3 cellular contexts compared by ENCODE assay signal in genomic region chr21:44020551-44020950, GRCh38.
TF ChIP-seq lines count a peak whose summit lies in the region.

No MANE protein-coding gene starts in this region.

TF ChIP-seq in SK-N-SH treated with all-trans-retinoic acid at 6 μM for 48 hours, 23 proteins besides CTCF, POLR2A, EP300 and RAD21 (continued from another document):
- TF ChIP-seq OSR1 (CRISPR knock-in tag; IDR thresholded peaks at IDR 0.05) (no peak), TOX (CRISPR knock-in tag; IDR thresholded peaks at IDR 0.05; ENCODE audit: borderline replicate concordance) (no peak), SNAI2 (CRISPR knock-in tag; IDR thresholded peaks at IDR 0.05) (no peak), ZNF565 (CRISPR knock-in tag; conservative IDR thresholded peaks at IDR 0.05; ENCODE audit: low read depth) (no peak)
- TF ChIP-seq, protein P1, sequence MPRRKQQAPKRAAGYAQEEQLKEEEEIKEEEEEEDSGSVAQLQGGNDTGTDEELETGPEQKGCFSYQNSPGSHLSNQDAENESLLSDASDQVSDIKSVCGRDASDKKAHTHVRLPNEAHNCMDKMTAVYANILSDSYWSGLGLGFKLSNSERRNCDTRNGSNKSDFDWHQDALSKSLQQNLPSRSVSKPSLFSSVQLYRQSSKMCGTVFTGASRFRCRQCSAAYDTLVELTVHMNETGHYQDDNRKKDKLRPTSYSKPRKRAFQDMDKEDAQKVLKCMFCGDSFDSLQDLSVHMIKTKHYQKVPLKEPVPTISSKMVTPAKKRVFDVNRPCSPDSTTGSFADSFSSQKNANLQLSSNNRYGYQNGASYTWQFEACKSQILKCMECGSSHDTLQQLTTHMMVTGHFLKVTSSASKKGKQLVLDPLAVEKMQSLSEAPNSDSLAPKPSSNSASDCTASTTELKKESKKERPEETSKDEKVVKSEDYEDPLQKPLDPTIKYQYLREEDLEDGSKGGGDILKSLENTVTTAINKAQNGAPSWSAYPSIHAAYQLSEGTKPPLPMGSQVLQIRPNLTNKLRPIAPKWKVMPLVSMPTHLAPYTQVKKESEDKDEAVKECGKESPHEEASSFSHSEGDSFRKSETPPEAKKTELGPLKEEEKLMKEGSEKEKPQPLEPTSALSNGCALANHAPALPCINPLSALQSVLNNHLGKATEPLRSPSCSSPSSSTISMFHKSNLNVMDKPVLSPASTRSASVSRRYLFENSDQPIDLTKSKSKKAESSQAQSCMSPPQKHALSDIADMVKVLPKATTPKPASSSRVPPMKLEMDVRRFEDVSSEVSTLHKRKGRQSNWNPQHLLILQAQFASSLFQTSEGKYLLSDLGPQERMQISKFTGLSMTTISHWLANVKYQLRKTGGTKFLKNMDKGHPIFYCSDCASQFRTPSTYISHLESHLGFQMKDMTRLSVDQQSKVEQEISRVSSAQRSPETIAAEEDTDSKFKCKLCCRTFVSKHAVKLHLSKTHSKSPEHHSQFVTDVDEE (CRISPR knock-in tag; IDR thresholded peaks at IDR 0.05), result no peak
- TF ChIP-seq, protein P2, sequence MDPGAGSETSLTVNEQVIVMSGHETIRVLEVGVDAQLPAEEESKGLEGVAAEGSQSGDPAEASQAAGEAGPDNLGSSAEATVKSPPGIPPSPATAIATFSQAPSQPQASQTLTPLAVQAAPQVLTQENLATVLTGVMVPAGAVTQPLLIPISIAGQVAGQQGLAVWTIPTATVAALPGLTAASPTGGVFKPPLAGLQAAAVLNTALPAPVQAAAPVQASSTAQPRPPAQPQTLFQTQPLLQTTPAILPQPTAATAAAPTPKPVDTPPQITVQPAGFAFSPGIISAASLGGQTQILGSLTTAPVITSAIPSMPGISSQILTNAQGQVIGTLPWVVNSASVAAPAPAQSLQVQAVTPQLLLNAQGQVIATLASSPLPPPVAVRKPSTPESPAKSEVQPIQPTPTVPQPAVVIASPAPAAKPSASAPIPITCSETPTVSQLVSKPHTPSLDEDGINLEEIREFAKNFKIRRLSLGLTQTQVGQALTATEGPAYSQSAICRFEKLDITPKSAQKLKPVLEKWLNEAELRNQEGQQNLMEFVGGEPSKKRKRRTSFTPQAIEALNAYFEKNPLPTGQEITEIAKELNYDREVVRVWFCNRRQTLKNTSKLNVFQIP (CRISPR knock-in tag; IDR thresholded peaks at IDR 0.05; ENCODE audit: borderline replicate concordance, low read depth), result no peak

TF ChIP-seq in SK-N-SH, 30 proteins besides CTCF, POLR2A, EP300 and RAD21 (continued from another document):
- TF ChIP-seq, protein P3, sequence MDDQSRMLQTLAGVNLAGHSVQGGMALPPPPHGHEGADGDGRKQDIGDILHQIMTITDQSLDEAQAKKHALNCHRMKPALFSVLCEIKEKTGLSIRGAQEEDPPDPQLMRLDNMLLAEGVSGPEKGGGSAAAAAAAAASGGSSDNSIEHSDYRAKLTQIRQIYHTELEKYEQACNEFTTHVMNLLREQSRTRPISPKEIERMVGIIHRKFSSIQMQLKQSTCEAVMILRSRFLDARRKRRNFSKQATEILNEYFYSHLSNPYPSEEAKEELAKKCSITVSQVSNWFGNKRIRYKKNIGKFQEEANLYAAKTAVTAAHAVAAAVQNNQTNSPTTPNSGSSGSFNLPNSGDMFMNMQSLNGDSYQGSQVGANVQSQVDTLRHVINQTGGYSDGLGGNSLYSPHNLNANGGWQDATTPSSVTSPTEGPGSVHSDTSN (IDR thresholded peaks at IDR 0.05), result no peak
- TF ChIP-seq FOXM1 (IDR thresholded peaks at IDR 0.05; ENCODE audit: low read depth), result no peak
- no peak for TF ChIP-seq TEAD4 (IDR thresholded peaks at IDR 0.05; ENCODE audit: borderline replicate concordance, insufficient read depth)
- TF ChIP-seq IRF3 (IDR thresholded peaks at IDR 0.05; ENCODE audit: low read depth, low read length), result no peak
- no peak for TF ChIP-seq TAF1 (IDR thresholded peaks at IDR 0.05; ENCODE audit: borderline replicate concordance, low read depth, low read length)
- no peak for TF ChIP-seq USF1 (IDR thresholded peaks at IDR 0.05; ENCODE audit: borderline replicate concordance, low read depth)
- TF ChIP-seq SIN3A (IDR thresholded peaks at IDR 0.05; ENCODE audit: borderline replicate concordance, low read depth, low read length), result no peak
- TF ChIP-seq, protein P4, sequence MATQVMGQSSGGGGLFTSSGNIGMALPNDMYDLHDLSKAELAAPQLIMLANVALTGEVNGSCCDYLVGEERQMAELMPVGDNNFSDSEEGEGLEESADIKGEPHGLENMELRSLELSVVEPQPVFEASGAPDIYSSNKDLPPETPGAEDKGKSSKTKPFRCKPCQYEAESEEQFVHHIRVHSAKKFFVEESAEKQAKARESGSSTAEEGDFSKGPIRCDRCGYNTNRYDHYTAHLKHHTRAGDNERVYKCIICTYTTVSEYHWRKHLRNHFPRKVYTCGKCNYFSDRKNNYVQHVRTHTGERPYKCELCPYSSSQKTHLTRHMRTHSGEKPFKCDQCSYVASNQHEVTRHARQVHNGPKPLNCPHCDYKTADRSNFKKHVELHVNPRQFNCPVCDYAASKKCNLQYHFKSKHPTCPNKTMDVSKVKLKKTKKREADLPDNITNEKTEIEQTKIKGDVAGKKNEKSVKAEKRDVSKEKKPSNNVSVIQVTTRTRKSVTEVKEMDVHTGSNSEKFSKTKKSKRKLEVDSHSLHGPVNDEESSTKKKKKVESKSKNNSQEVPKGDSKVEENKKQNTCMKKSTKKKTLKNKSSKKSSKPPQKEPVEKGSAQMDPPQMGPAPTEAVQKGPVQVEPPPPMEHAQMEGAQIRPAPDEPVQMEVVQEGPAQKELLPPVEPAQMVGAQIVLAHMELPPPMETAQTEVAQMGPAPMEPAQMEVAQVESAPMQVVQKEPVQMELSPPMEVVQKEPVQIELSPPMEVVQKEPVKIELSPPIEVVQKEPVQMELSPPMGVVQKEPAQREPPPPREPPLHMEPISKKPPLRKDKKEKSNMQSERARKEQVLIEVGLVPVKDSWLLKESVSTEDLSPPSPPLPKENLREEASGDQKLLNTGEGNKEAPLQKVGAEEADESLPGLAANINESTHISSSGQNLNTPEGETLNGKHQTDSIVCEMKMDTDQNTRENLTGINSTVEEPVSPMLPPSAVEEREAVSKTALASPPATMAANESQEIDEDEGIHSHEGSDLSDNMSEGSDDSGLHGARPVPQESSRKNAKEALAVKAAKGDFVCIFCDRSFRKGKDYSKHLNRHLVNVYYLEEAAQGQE (IDR thresholded peaks at IDR 0.05; ENCODE audit: low read depth, low read length), result no peak
- no peak for TF ChIP-seq JUND (IDR thresholded peaks at IDR 0.05)
- TF ChIP-seq FOXJ3 (CRISPR knock-in tag; IDR thresholded peaks at IDR 0.05), result no peak
- no peak for TF ChIP-seq YY1 (IDR thresholded peaks at IDR 0.05; ENCODE audit: low read depth)
- TF ChIP-seq RXRA (IDR thresholded peaks at IDR 0.05; ENCODE audit: borderline replicate concordance, low read depth), result no peak
- TF ChIP-seq ELF1 (IDR thresholded peaks at IDR 0.05), result no peak
- TF ChIP-seq SMC3 (IDR thresholded peaks at IDR 0.05; ENCODE audit: low read depth, low read length), result no peak
- TF ChIP-seq RCOR1 (IDR thresholded peaks at IDR 0.05; ENCODE audit: low read length), result no peak

TF ChIP-seq in WTC11, 78 proteins besides CTCF, POLR2A, EP300 and RAD21 (continued from another document):
- no peak for TF ChIP-seq ZNF281 (CRISPR knock-in tag; IDR thresholded peaks at IDR 0.05)
- TF ChIP-seq MYBL2 (CRISPR knock-in tag; IDR thresholded peaks at IDR 0.05), result no peak
- no peak for TF ChIP-seq ARID4B (CRISPR knock-in tag; IDR thresholded peaks at IDR 0.05; ENCODE audit: borderline replicate concordance)
- TF ChIP-seq, protein P5, sequence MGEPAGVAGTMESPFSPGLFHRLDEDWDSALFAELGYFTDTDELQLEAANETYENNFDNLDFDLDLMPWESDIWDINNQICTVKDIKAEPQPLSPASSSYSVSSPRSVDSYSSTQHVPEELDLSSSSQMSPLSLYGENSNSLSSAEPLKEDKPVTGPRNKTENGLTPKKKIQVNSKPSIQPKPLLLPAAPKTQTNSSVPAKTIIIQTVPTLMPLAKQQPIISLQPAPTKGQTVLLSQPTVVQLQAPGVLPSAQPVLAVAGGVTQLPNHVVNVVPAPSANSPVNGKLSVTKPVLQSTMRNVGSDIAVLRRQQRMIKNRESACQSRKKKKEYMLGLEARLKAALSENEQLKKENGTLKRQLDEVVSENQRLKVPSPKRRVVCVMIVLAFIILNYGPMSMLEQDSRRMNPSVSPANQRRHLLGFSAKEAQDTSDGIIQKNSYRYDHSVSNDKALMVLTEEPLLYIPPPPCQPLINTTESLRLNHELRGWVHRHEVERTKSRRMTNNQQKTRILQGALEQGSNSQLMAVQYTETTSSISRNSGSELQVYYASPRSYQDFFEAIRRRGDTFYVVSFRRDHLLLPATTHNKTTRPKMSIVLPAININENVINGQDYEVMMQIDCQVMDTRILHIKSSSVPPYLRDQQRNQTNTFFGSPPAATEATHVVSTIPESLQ (CRISPR knock-in tag; IDR thresholded peaks at IDR 0.05), result no peak
- TF ChIP-seq, protein P6, sequence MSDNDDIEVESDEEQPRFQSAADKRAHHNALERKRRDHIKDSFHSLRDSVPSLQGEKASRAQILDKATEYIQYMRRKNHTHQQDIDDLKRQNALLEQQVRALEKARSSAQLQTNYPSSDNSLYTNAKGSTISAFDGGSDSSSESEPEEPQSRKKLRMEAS (CRISPR knock-in tag; IDR thresholded peaks at IDR 0.05), result no peak
